In genomic region chr2:240374085-240374907, GRCh38 we compare ENCODE assay signal across 10 cellular contexts.
A peak's percentile ranks its signal among the peaks of the same experiment; 100 is the strongest.
DNase-seq lines count a peak whose midpoint lies in the region; ATAC-seq, FAIRE-seq and TF ChIP-seq lines count a peak whose summit lies in the region.
"Had no signal": no experiment of that assay in that cellular context is flagged by ENCODE, and none has a peak within 500 bp of the region (broad histone marks: within the 10 kb centered on the region; RNA-seq: fewer than 3 reads in every experiment).

No MANE protein-coding gene starts in this region.

- intact Hi-C loops in ovary (cut with DNase I): loop anchor here in 1 of 4 donors (5.0 kb wide), 1 partner anchor 58 kb away; no protein-coding TSS in a partner anchor

- no peak for TF ChIP-seq EP300 in ovary (IDR thresholded peaks at IDR 0.05)

- H3K4me1 ChIP-seq in RWPE2 (ENCODE audit: insufficient read depth, poor library complexity, severe bottlenecking): peaks cover 26% of the 10 kb centered on the region
- peaks cover 12% of the 10 kb centered on the region for H3K4me1 ChIP-seq in foreskin keratinocyte
- peaks cover 17% of the 10 kb centered on the region for H3K4me1 ChIP-seq in ovary (ENCODE audit: insufficient read depth)
- no peaks in the 10 kb centered on the region for H3K4me1 ChIP-seq in BE2C

- no peak overlapping the region for H3K4me3 ChIP-seq in RWPE2 (ENCODE audit: severe bottlenecking)
- H3K4me3 ChIP-seq in ovary: no peak overlapping the region
- no peak overlapping the region for H3K4me3 ChIP-seq in BE2C (ENCODE audit: low read depth, low read length)

- no peaks in the 10 kb centered on the region for H3K36me3 ChIP-seq in RWPE2 (ENCODE audit: low read depth)
- no peaks in the 10 kb centered on the region for H3K36me3 ChIP-seq in ovary
- no peaks in the 10 kb centered on the region for H3K36me3 ChIP-seq in BE2C

- no peak for FAIRE-seq in GM12891 (lab: Jason Lieb, UNC)

- WGBS in ovary, 3 donors: 19 to 25% (median 21%) methylated on average over 18 to 22 of the region's 22 CpGs

- H3K27ac ChIP-seq in RWPE2 (ENCODE audit: poor library complexity, severe bottlenecking) (peak overlapping the region; percentile 22), foreskin keratinocyte (no peak overlapping the region), ovary (peak overlapping the region in 1 of 2 donors; percentile 31)

- peak; percentile 95 for DNase-seq in AG20443 (ENCODE audit: low spot score)
- DNase-seq in RWPE2 (ENCODE audit: low spot score): no peak
- DNase-seq in foreskin keratinocyte: peak; percentile 46 to 62
- peak; percentile 57 to 79 (median 63) for DNase-seq in ovary
- DNase-seq in BE2C: no peak
- DNase-seq in GM12891 (ENCODE audit: insufficient read length, low spot score): no peak
- DNase-seq in NCI-H1417 treated with DMSO at 0.1 percent for 48 hours (lab: John Stamatoyannopoulos, UW): no peak
- DNase-seq in COR-L47 (lab: John Stamatoyannopoulos, UW): no peak
- DNase-seq: activated naive CD4-positive, alpha-beta T cell treated with anti-CD3 and anti-CD28 coated beads, Interleukin-2, amount 50 U/mL, for 16 hours had no signal

- ATAC-seq in RWPE2 (ENCODE audit: low read depth) (peak; percentile 59), foreskin keratinocyte (peak; percentile 54)
- ATAC-seq: left colon had no signal

- TF ChIP-seq POLR2A in ovary (IDR thresholded peaks at IDR 0.05): no peak
- no peak for TF ChIP-seq POLR2A in GM12891 (IDR thresholded peaks at IDR 0.05; ENCODE audit: low read depth, low read length)

- TF ChIP-seq CTCF in RWPE2 (IDR thresholded peaks at IDR 0.05; ENCODE audit: poor library complexity, severe bottlenecking): no peak
- TF ChIP-seq CTCF in foreskin keratinocyte (conservative IDR thresholded peaks at IDR 0.05): no peak
- no peak for TF ChIP-seq CTCF in ovary (IDR thresholded peaks at IDR 0.05)
- TF ChIP-seq CTCF in BE2C (IDR thresholded peaks at IDR 0.05; ENCODE audit: low read depth, low read length): no peak

- H3K9me3 ChIP-seq in RWPE2 (ENCODE audit: severe bottlenecking): no peaks in the 10 kb centered on the region
- H3K9me3 ChIP-seq in ovary: no peaks in the 10 kb centered on the region
- H3K9me3 ChIP-seq in BE2C: no peaks in the 10 kb centered on the region

- H3K27me3 ChIP-seq in RWPE2 (ENCODE audit: insufficient read depth, poor library complexity, severe bottlenecking) (no peaks in the 10 kb centered on the region), foreskin keratinocyte (no peaks in the 10 kb centered on the region), ovary (no peaks in the 10 kb centered on the region), BE2C (no peaks in the 10 kb centered on the region)

TF ChIP-seq in GM12891, 5 proteins besides CTCF, POLR2A, EP300 and RAD21:
- no peak for TF ChIP-seq TAF1 (IDR thresholded peaks at IDR 0.05; ENCODE audit: low read depth, low read length)
- no peak for TF ChIP-seq POLR2AphosphoS5 (IDR thresholded peaks at IDR 0.05; ENCODE audit: low read depth, low read length)
- no peak for TF ChIP-seq PAX5 (IDR thresholded peaks at IDR 0.05; ENCODE audit: insufficient read depth, low read length, severe bottlenecking)

Comparison
In these comparisons a context has a peak if more than half of its experiments do, and no peak if none do; other contexts are left out.
1. DNase-seq: peak in AG20443 (single experiment), foreskin keratinocyte (2 of 2) and ovary (5 of 5); none in RWPE2 (single experiment), BE2C (single experiment), GM12891 (single experiment), NCI-H1417 treated with DMSO at 0.1 percent for 48 hours (single experiment) and COR-L47 (single experiment).